Comparison of ENCODE assay signal across 20 cellular contexts in the genomic region with DNA sequence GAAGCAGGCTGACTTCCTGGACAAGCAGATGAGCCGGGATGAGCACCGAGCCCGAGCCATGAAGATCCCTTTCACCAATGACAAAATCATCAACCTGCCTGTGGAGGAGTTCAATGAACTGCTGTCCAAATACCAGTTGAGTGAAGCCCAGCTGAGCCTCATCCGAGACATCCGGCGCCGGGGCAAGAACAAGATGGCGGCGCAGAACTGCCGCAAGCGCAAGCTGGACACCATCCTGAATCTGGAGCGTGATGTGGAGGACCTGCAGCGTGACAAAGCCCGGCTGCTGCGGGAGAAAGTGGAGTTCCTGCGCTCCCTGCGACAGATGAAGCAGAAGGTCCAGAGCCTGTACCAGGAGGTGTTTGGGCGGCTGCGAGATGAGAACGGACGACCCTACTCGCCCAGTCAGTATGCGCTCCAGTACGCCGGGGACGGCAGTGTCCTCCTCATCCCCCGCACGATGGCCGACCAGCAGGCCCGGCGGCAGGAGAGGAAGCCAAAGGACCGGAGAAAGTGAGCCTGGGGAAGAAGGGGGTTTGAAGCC. TPM values are rescaled to one million over a fixed set of nuclear protein-coding genes. Genes with fewer than 3 reads are reported as not detected.
DNase-seq lines count a peak whose midpoint lies in the region; ATAC-seq and TF ChIP-seq lines count a peak whose summit lies in the region.
"Had no signal": no experiment of that assay in that cellular context is flagged by ENCODE, and none has a peak within 500 bp of the region (broad histone marks: within the 10 kb centered on the region; RNA-seq: fewer than 3 reads in every experiment).

No MANE protein-coding gene starts in this region.

- H3K27ac Mint-ChIP-seq in activated CD8-positive, alpha-beta T cell treated with anti-CD3 and anti-CD28 coated beads for 36 hours, result peak overlapping the region; percentile 63
- H3K27ac Mint-ChIP-seq in activated CD8-positive, alpha-beta T cell treated with anti-CD3 and anti-CD28 coated beads, Interleukin-2, amount 10 ng/mL, durations not matched to agents 7 days and 5 days, result no peak overlapping the region
- H3K27ac Mint-ChIP-seq in dendritic cell treated with granulocyte-macrophage colony-stimulating factor and Interleukin-4, amounts not matched to agents 40 ng/mL and 50 ng/mL, for 4 days, result peak overlapping the region; percentile 63
- H3K27ac Mint-ChIP-seq in mesothelial cell of epicardium, result no peak overlapping the region

- H2BK120ac ChIP-seq in IMR-90 (ENCODE audit: low read depth, low read length), result no peak overlapping the region

- 95% methylated on average over 23 of the region's 32 CpGs; no CpG with 5 or more reads in 1 of the 2 experiments for WGBS in IMR-90 (ENCODE audit: extremely low coverage in 2 of 2, insufficient read length in 1 of 2), 2 experiments

- peaks cover 66% of the 10 kb centered on the region for H3K36me3 Mint-ChIP-seq in activated CD8-positive, alpha-beta T cell treated with anti-CD3 and anti-CD28 coated beads for 36 hours (ENCODE audit: low read depth)
- peaks cover 72% of the 10 kb centered on the region for H3K36me3 Mint-ChIP-seq in activated CD8-positive, alpha-beta T cell treated with anti-CD3 and anti-CD28 coated beads, Interleukin-2, amount 10 ng/mL, durations not matched to agents 7 days and 5 days (ENCODE audit: low read depth)
- H3K36me3 Mint-ChIP-seq in dendritic cell treated with granulocyte-macrophage colony-stimulating factor and Interleukin-4, amounts not matched to agents 40 ng/mL and 50 ng/mL, for 4 days (ENCODE audit: low read depth), result peaks cover 98% of the 10 kb centered on the region
- H3K36me3 Mint-ChIP-seq in mesothelial cell of epicardium, result peaks cover 29% of the 10 kb centered on the region

- BruUV-seq in IMR-90 (replicated peaks; lab: Mats Ljungman, UMichigan), result no TSS peak

- H3K9ac ChIP-seq in IMR-90 (ENCODE audit: low read depth, low read length), result no peak overlapping the region

- H3K9me3 ChIP-seq in IMR-90 (ENCODE audit: control insufficient read depth, insufficient read depth, low read length), result no peaks in the 10 kb centered on the region
- H3K9me3 ChIP-seq in gastrocnemius medialis, result no peaks in the 10 kb centered on the region
- H3K9me3 ChIP-seq: left ventricle myocardium inferior, ovary, Peyer's patch, thyroid gland had no signal

- ATAC-seq in activated CD8-positive, alpha-beta T cell treated with anti-CD3 and anti-CD28 coated beads for 36 hours, result no peak
- no peak for ATAC-seq in activated CD8-positive, alpha-beta T cell treated with anti-CD3 and anti-CD28 coated beads, Interleukin-2, amount 10 ng/mL, durations not matched to agents 7 days and 5 days
- no peak for ATAC-seq in IMR-90 (ENCODE audit: low read depth)
- no peak for ATAC-seq in gastrocnemius medialis

- H4K20me1 ChIP-seq in IMR-90 (ENCODE audit: insufficient read depth, low read length), result peaks cover 19% of the 10 kb centered on the region

- H3K14ac ChIP-seq in IMR-90 (replicated peaks; ENCODE audit: low read depth, low read length), result no peak overlapping the region

- H3K9me3 Mint-ChIP-seq in activated CD8-positive, alpha-beta T cell treated with anti-CD3 and anti-CD28 coated beads for 36 hours, result no peaks in the 10 kb centered on the region
- no peaks in the 10 kb centered on the region for H3K9me3 Mint-ChIP-seq in activated CD8-positive, alpha-beta T cell treated with anti-CD3 and anti-CD28 coated beads, Interleukin-2, amount 10 ng/mL, durations not matched to agents 7 days and 5 days (ENCODE audit: insufficient read depth)
- H3K9me3 Mint-ChIP-seq in dendritic cell treated with granulocyte-macrophage colony-stimulating factor and Interleukin-4, amounts not matched to agents 40 ng/mL and 50 ng/mL, for 4 days, result no peaks in the 10 kb centered on the region
- no peaks in the 10 kb centered on the region for H3K9me3 Mint-ChIP-seq in mesothelial cell of epicardium

- H3K56ac ChIP-seq in IMR-90 (ENCODE audit: extremely low read depth, insufficient read depth, low read length), result no peak overlapping the region

- peaks cover 22% of the 10 kb centered on the region for H3K9me1 ChIP-seq in IMR-90 (ENCODE audit: insufficient read depth, low read length)

- H2AK5ac ChIP-seq in IMR-90 (ENCODE audit: low read depth, low read length), result no peak overlapping the region; the same call in 1 of the 2 replicates

- POLR2A ChIA-PET in activated CD8-positive, alpha-beta T cell treated with anti-CD3 and anti-CD28 coated beads for 36 hours (lab: Charles Lee), result interaction anchor here (0.6 to 8.4 kb wide), 3 partner anchors 8 to 422 kb away, joined by 3 to 82 read pairs (median 9); a partner anchor contains a TSS
- POLR2A ChIA-PET in activated CD8-positive, alpha-beta T cell treated with anti-CD3 and anti-CD28 coated beads, Interleukin-2, amount 10 ng/mL, durations not matched to agents 7 days and 5 days (lab: Charles Lee), result interaction anchor here (1.1 to 1.7 kb wide), 3 partner anchors 10 to 30 kb away, joined by 3 to 7 read pairs (median 4); a partner anchor contains a TSS
- POLR2A ChIA-PET in IMR-90 (lab: Charles Lee; ENCODE audit: unreplicated experiment), result no interaction called here

- no peaks in the 10 kb centered on the region for H3K27me3 ChIP-seq in IMR-90 (ENCODE audit: control insufficient read depth, insufficient read depth, low read length)
- H3K27me3 ChIP-seq in gastrocnemius medialis, result no peaks in the 10 kb centered on the region
- H3K27me3 ChIP-seq: cardiac muscle cell, ovary, Peyer's patch, thyroid gland had no signal

- no peak for TF ChIP-seq RAD21 in IMR-90 (IDR thresholded peaks at IDR 0.05; ENCODE audit: low read length)

- no peak overlapping the region for H2BK5ac ChIP-seq in IMR-90 (ENCODE audit: low read depth, low read length, poor library complexity, severe bottlenecking)

- H4K8ac ChIP-seq in IMR-90 (ENCODE audit: low read depth in 2 of 2, low read length in 2 of 2), result no peak overlapping the region

- peaks cover 64% of the 10 kb centered on the region for H3K36me3 ChIP-seq in IMR-90 (ENCODE audit: control insufficient read depth, insufficient read depth, low read length)
- peaks cover 0 to 90% of the 10 kb centered on the region in 2 donors for H3K36me3 ChIP-seq in gastrocnemius medialis
- H3K36me3 ChIP-seq: ovary had no signal

- CTCF ChIA-PET in activated CD8-positive, alpha-beta T cell treated with anti-CD3 and anti-CD28 coated beads for 36 hours (lab: Charles Lee), result interaction anchor here (1.2 to 16.7 kb wide), 4 partner anchors 9 to 33 kb away, joined by 4 to 186 read pairs (median 22); no protein-coding TSS in a partner anchor
- CTCF ChIA-PET in activated CD8-positive, alpha-beta T cell treated with anti-CD3 and anti-CD28 coated beads, Interleukin-2, amount 10 ng/mL, durations not matched to agents 7 days and 5 days (lab: Charles Lee), result interaction anchor here (0.7 to 3.1 kb wide), 3 partner anchors 9 to 21 kb away, joined by 4 to 9 read pairs (median 5); no protein-coding TSS in a partner anchor
- CTCF ChIA-PET in IMR-90 (lab: Yijun Ruan, JAX), result no interaction called here

- H2BK15ac ChIP-seq in IMR-90 (ENCODE audit: low read depth, low read length), result no peak overlapping the region

- H3K4me2 ChIP-seq in IMR-90 (ENCODE audit: low read depth, low read length), result no peak overlapping the region

- no peak for TF ChIP-seq POLR2A in IMR-90 (IDR thresholded peaks at IDR 0.05; ENCODE audit: low read depth, low read length)
- no peak for TF ChIP-seq POLR2A in gastrocnemius medialis (IDR thresholded peaks at IDR 0.05)

- in situ Hi-C loops in IMR-90 (cut with MboI; ENCODE audit: low sequenced_read_pairs) (no loop called here), gastrocnemius medialis (cut with MboI; ENCODE audit: low sequenced_read_pairs in 4 of 4) (no loop called here)

- peaks cover 28 to 83% of the 10 kb centered on the region in 2 experiments for H3K79me1 ChIP-seq in IMR-90 (ENCODE audit: low read depth in 1 of 2, low read length in 2 of 2)

- H4K91ac ChIP-seq in IMR-90 (ENCODE audit: insufficient read depth, low read depth, low read length), result no peak overlapping the region

- no peak overlapping the region for H2AFZ ChIP-seq in IMR-90 (replicated peaks; ENCODE audit: low read length, poor library complexity)

- H3K27ac ChIP-seq in IMR-90 (ENCODE audit: insufficient read depth, low read length) (no peak overlapping the region), gastrocnemius medialis (peak overlapping the region; percentile 96 to 99 (median 97))
- H3K27ac ChIP-seq: cardiac muscle cell, ovary, Peyer's patch, thyroid gland had no signal

- no peak for DNase-seq in activated CD8-positive, alpha-beta T cell treated with anti-CD3 and anti-CD28 coated beads for 36 hours
- no peak for DNase-seq in activated CD8-positive, alpha-beta T cell treated with anti-CD3 and anti-CD28 coated beads, Interleukin-2, amount 10 ng/mL, durations not matched to agents 7 days and 5 days
- DNase-seq in IMR-90 (no peak), gastrocnemius medialis (no peak), NCI-H446 (lab: John Stamatoyannopoulos, UW) (no peak), mesothelial cell of epicardium (ENCODE audit: low spot score in 2 of 2, unreplicated experiment in 2 of 2) (no peak)
- no peak for DNase-seq in stimulated activated CD4-positive, alpha-beta T cell treated with anti-CD3 and anti-CD28 coated beads, Interleukin-2, amount 100 ng/mL, for 24 hours
- DNase-seq: activated CD4-positive, CD25-positive, alpha-beta regulatory T cell treated with anti-CD3 and anti-CD28 coated beads, Interleukin-2, amount 50 U/mL, for 72 hours; CD4-positive, CD25-positive, alpha-beta regulatory T cell; glutamatergic neuron; left ventricle myocardium inferior; NCI-H1436 treated with DMSO at 0.1 percent for 48 hours; Peyer's patch; stimulated activated CD4-positive, alpha-beta T cell treated with anti-CD3 and anti-CD28 coated beads, Interleukin-4, amount 100 ng/mL, for 4 hours; T-helper 9 cell; thyroid gland had no signal

- no peak overlapping the region for H3K4ac ChIP-seq in IMR-90 (ENCODE audit: low read depth, low read length)

- no peak for TF ChIP-seq CTCF in activated CD8-positive, alpha-beta T cell treated with anti-CD3 and anti-CD28 coated beads for 36 hours (IDR thresholded peaks at IDR 0.05)
- TF ChIP-seq CTCF in IMR-90 (conservative IDR thresholded peaks at IDR 0.05; ENCODE audit: low read depth, low read length) (no peak), gastrocnemius medialis (IDR thresholded peaks at IDR 0.05 in 4 of 5, conservative IDR thresholded peaks at IDR 0.05 in 1 of 5) (no peak), mesothelial cell of epicardium (IDR thresholded peaks at IDR 0.05; ENCODE audit: unreplicated experiment) (no peak)

- H3K4me1 ChIP-seq in IMR-90 (ENCODE audit: control insufficient read depth, insufficient read depth, low read length) (peaks cover 15% of the 10 kb centered on the region), gastrocnemius medialis (peaks cover 79 to 80% of the 10 kb centered on the region in 2 donors)

- H2BK20ac ChIP-seq in IMR-90 (ENCODE audit: low read depth, low read length), result no peak overlapping the region

- no peak overlapping the region for H3K23ac ChIP-seq in IMR-90 (ENCODE audit: low read depth, low read length)

- intact Hi-C loops in activated CD8-positive, alpha-beta T cell treated with anti-CD3 and anti-CD28 coated beads for 36 hours (cut with micrococcal nuclease), result no loop called here
- intact Hi-C loops in IMR-90 (cut with micrococcal nuclease), result no loop called here
- intact Hi-C loops in dendritic cell treated with granulocyte-macrophage colony-stimulating factor and Interleukin-4, amounts not matched to agents 40 ng/mL and 50 ng/mL, for 4 days (cut with micrococcal nuclease), result no loop called here
- intact Hi-C loops in gastrocnemius medialis (cut with DNase I; ENCODE audit: low total_unique reads), result no loop called here

- H3K27me3 Mint-ChIP-seq in activated CD8-positive, alpha-beta T cell treated with anti-CD3 and anti-CD28 coated beads for 36 hours, result no peaks in the 10 kb centered on the region
- no peaks in the 10 kb centered on the region for H3K27me3 Mint-ChIP-seq in activated CD8-positive, alpha-beta T cell treated with anti-CD3 and anti-CD28 coated beads, Interleukin-2, amount 10 ng/mL, durations not matched to agents 7 days and 5 days (ENCODE audit: low read depth)
- no peaks in the 10 kb centered on the region for H3K27me3 Mint-ChIP-seq in dendritic cell treated with granulocyte-macrophage colony-stimulating factor and Interleukin-4, amounts not matched to agents 40 ng/mL and 50 ng/mL, for 4 days
- H3K27me3 Mint-ChIP-seq in mesothelial cell of epicardium (ENCODE audit: low read depth), result no peaks in the 10 kb centered on the region
- H3K27me3 Mint-ChIP-seq: activated naive CD8-positive, alpha-beta T cell; CD4-positive, CD25-positive, alpha-beta regulatory T cell had no signal

- peak overlapping the region; percentile 30 for H2AK9ac ChIP-seq in IMR-90 (replicated peaks; ENCODE audit: low read depth, low read length, poor library complexity)

- no peak overlapping the region for H3K4me3 ChIP-seq in IMR-90 (ENCODE audit: insufficient read depth, low read depth, low read length)
- no peak overlapping the region for H3K4me3 ChIP-seq in gastrocnemius medialis
- H3K4me3 ChIP-seq: cardiac muscle cell, left ventricle myocardium inferior, ovary, Peyer's patch, thyroid gland had no signal

- H4K5ac ChIP-seq in IMR-90 (ENCODE audit: low read depth, low read length), result no peak overlapping the region

- no peak overlapping the region for H3K18ac ChIP-seq in IMR-90 (ENCODE audit: low read depth, low read length)

- peaks cover 34% of the 10 kb centered on the region for H3K4me1 Mint-ChIP-seq in activated CD8-positive, alpha-beta T cell treated with anti-CD3 and anti-CD28 coated beads for 36 hours (ENCODE audit: low read depth)
- peaks cover 19% of the 10 kb centered on the region for H3K4me1 Mint-ChIP-seq in activated CD8-positive, alpha-beta T cell treated with anti-CD3 and anti-CD28 coated beads, Interleukin-2, amount 10 ng/mL, durations not matched to agents 7 days and 5 days (ENCODE audit: low read depth)
- peaks cover 60% of the 10 kb centered on the region for H3K4me1 Mint-ChIP-seq in dendritic cell treated with granulocyte-macrophage colony-stimulating factor and Interleukin-4, amounts not matched to agents 40 ng/mL and 50 ng/mL, for 4 days (ENCODE audit: low read depth)
- peaks cover 12% of the 10 kb centered on the region for H3K4me1 Mint-ChIP-seq in mesothelial cell of epicardium

- dilution Hi-C loops in IMR-90 (cut with HindIII; ENCODE audit: low sequenced_read_pairs, unreplicated experiment), result no loop called here

- H3K4me3 Mint-ChIP-seq in activated CD8-positive, alpha-beta T cell treated with anti-CD3 and anti-CD28 coated beads for 36 hours, result no peak overlapping the region
- no peak overlapping the region for H3K4me3 Mint-ChIP-seq in activated CD8-positive, alpha-beta T cell treated with anti-CD3 and anti-CD28 coated beads, Interleukin-2, amount 10 ng/mL, durations not matched to agents 7 days and 5 days
- H3K4me3 Mint-ChIP-seq in dendritic cell treated with granulocyte-macrophage colony-stimulating factor and Interleukin-4, amounts not matched to agents 40 ng/mL and 50 ng/mL, for 4 days, result no peak overlapping the region
- H3K4me3 Mint-ChIP-seq in mesothelial cell of epicardium, result no peak overlapping the region
- H3K4me3 Mint-ChIP-seq: activated naive CD8-positive, alpha-beta T cell; CD4-positive, CD25-positive, alpha-beta regulatory T cell had no signal

RNA-seq across cellular contexts. Expression of a gene that starts 11.0 kb away (rescaled TPM):
- total RNA-seq in activated CD8-positive, alpha-beta T cell treated with anti-CD3 and anti-CD28 coated beads for 36 hours, result 10 to 100 TPM; 88.3 to 90.3 TPM
- 10 to 100 TPM; 44.1 to 50.7 TPM for total RNA-seq in activated CD8-positive, alpha-beta T cell treated with anti-CD3 and anti-CD28 coated beads, Interleukin-2, amount 10 ng/mL, durations not matched to agents 7 days and 5 days
- total RNA-seq in IMR-90 (2012; rRNA removed) (35.6 and 42.8 TPM in 2 replicates), gastrocnemius medialis (1,000 to 10,000 TPM in 2 of 4 donors, 100 to 1,000 TPM in 2; 622 to 1,180 (median 1,000) TPM), mesothelial cell of epicardium (134 to 137 TPM (median 136 TPM) in 3 replicates)
- polyA plus RNA-seq in IMR-90 (2012; rRNA removed), result 122 and 125 TPM in 2 replicates
- polyA plus RNA-seq in IMR-90 (2012; cell fraction: cytosol; rRNA removed), result 97.7 and 130 TPM in 2 replicates
- 91.5 and 108 TPM in 2 replicates for polyA plus RNA-seq in IMR-90 (2012; cell fraction: nucleus; rRNA removed; ENCODE audit: low replicate concordance)

RNA-seq across cellular contexts. Expression of a gene that starts 21.6 kb away (rescaled TPM):
- 1 to 10 TPM; 4.3 to 4.6 TPM for total RNA-seq in activated CD8-positive, alpha-beta T cell treated with anti-CD3 and anti-CD28 coated beads for 36 hours
- total RNA-seq in activated CD8-positive, alpha-beta T cell treated with anti-CD3 and anti-CD28 coated beads, Interleukin-2, amount 10 ng/mL, durations not matched to agents 7 days and 5 days, result 1 to 10 TPM; 5.1 to 5.5 TPM
- total RNA-seq in IMR-90 (2012; rRNA removed) (41.0 and 60.5 TPM in 2 replicates), gastrocnemius medialis (10 to 100 TPM; 40.5 to 76.9 (median 52.8) TPM), mesothelial cell of epicardium (28.2 to 31.8 TPM (median 30.7 TPM) in 3 replicates)
- 86.1 and 89.4 TPM in 2 replicates for polyA plus RNA-seq in IMR-90 (2012; rRNA removed)
- 49.6 and 126 TPM in 2 replicates for polyA plus RNA-seq in IMR-90 (2012; cell fraction: cytosol; rRNA removed)
- polyA plus RNA-seq in IMR-90 (2012; cell fraction: nucleus; rRNA removed; ENCODE audit: low replicate concordance), result 26.4 and 100 TPM in 2 replicates

RNA-seq across cellular contexts. Expression of a gene that starts 42.1 kb away (rescaled TPM):
- total RNA-seq in activated CD8-positive, alpha-beta T cell treated with anti-CD3 and anti-CD28 coated beads for 36 hours, result 10 to 100 TPM; 52.3 to 53.0 TPM
- 10 to 100 TPM; 68.2 to 70.3 TPM for total RNA-seq in activated CD8-positive, alpha-beta T cell treated with anti-CD3 and anti-CD28 coated beads, Interleukin-2, amount 10 ng/mL, durations not matched to agents 7 days and 5 days
- total RNA-seq in IMR-90 (2012; rRNA removed), result 35.0 and 52.2 TPM in 2 replicates
- polyA plus RNA-seq in IMR-90 (2012; rRNA removed), result 42.9 and 54.9 TPM in 2 replicates
- 12.5 and 21.0 TPM in 2 replicates for polyA plus RNA-seq in IMR-90 (2012; cell fraction: cytosol; rRNA removed)
- polyA plus RNA-seq in IMR-90 (2012; cell fraction: nucleus; rRNA removed; ENCODE audit: low replicate concordance), result 3.3 and 19.8 TPM in 2 replicates
- total RNA-seq in gastrocnemius medialis, result 10 to 100 TPM; 26.0 to 34.1 (median 27.7) TPM
- total RNA-seq in mesothelial cell of epicardium, result 142 to 145 TPM (median 143 TPM) in 3 replicates

RNA-seq across cellular contexts. Expression of a gene that starts 48.4 kb away (rescaled TPM):
- 10 to 100 TPM; 27.2 to 29.5 TPM for total RNA-seq in activated CD8-positive, alpha-beta T cell treated with anti-CD3 and anti-CD28 coated beads for 36 hours
- 10 to 100 TPM; 33.3 to 34.2 TPM for total RNA-seq in activated CD8-positive, alpha-beta T cell treated with anti-CD3 and anti-CD28 coated beads, Interleukin-2, amount 10 ng/mL, durations not matched to agents 7 days and 5 days
- total RNA-seq in IMR-90 (2012; rRNA removed) (11.7 and 14.7 TPM in 2 replicates), gastrocnemius medialis (10 to 100 TPM in 2 of 4 donors, 1 to 10 TPM in 2; 7.3 to 16.3 (median 9.6) TPM), mesothelial cell of epicardium (16.2 to 20.1 TPM (median 18.4 TPM) in 3 replicates)
- 12.5 and 16.9 TPM in 2 replicates for polyA plus RNA-seq in IMR-90 (2012; rRNA removed)
- 6.7 and 13.4 TPM in 2 replicates for polyA plus RNA-seq in IMR-90 (2012; cell fraction: cytosol; rRNA removed)
- 7.7 and 17.2 TPM in 2 replicates for polyA plus RNA-seq in IMR-90 (2012; cell fraction: nucleus; rRNA removed; ENCODE audit: low replicate concordance)

Comparison
In these comparisons a context has a peak if more than half of its experiments do, and no peak if none do; other contexts are left out.
1. H3K27ac Mint-ChIP-seq: peak in activated CD8-positive, alpha-beta T cell treated with anti-CD3 and anti-CD28 coated beads for 36 hours (single experiment) and dendritic cell treated with granulocyte-macrophage colony-stimulating factor and Interleukin-4, amounts not matched to agents 40 ng/mL and 50 ng/mL, for 4 days (single experiment); none in activated CD8-positive, alpha-beta T cell treated with anti-CD3 and anti-CD28 coated beads, Interleukin-2, amount 10 ng/mL, durations not matched to agents 7 days and 5 days (single experiment) and mesothelial cell of epicardium (single experiment).